Comparison of ENCODE assay signal across 9 cellular contexts in genomic region chr7:50661345-50662058, GRCh38.
DNase-seq lines count a peak whose midpoint lies in the region; ATAC-seq, FAIRE-seq and TF ChIP-seq lines count a peak whose summit lies in the region.
"Had no signal": no experiment of that assay in that cellular context is flagged by ENCODE, and none has a peak within 500 bp of the region (broad histone marks: within the 10 kb centered on the region; RNA-seq: fewer than 3 reads in every experiment).

No MANE protein-coding gene starts in this region.

- no peaks in the 10 kb centered on the region for H3K36me3 ChIP-seq in WERI-Rb-1

- TF ChIP-seq CTCF in GM12864 (IDR thresholded peaks at IDR 0.05; ENCODE audit: low read depth, low read length, missing control alignments) (no peak), WERI-Rb-1 (IDR thresholded peaks at IDR 0.05; ENCODE audit: low read depth, low read length) (no peak)

- no peak overlapping the region for H3K27ac ChIP-seq in WERI-Rb-1

- no peaks in the 10 kb centered on the region for H3K9me3 ChIP-seq in WERI-Rb-1 (ENCODE audit: severe bottlenecking)

- ATAC-seq in GM21367 (IDR thresholded peaks at IDR 0.05; ENCODE audit: unreplicated experiment) (peak; percentile 46), HG03460 (IDR thresholded peaks at IDR 0.05; ENCODE audit: unreplicated experiment) (peak; percentile 58)

- no peak for TF ChIP-seq POLR2A in GM12891 (IDR thresholded peaks at IDR 0.05; ENCODE audit: low read depth, low read length)

- H3K4me3 ChIP-seq in GM12864 (ENCODE audit: low read depth, low read length): no peak overlapping the region
- H3K4me3 ChIP-seq in WERI-Rb-1 (ENCODE audit: low read depth, low read length): no peak overlapping the region

- H3K27me3 ChIP-seq in WERI-Rb-1 (ENCODE audit: insufficient read depth, low read depth, severe bottlenecking): no peaks in the 10 kb centered on the region

- FAIRE-seq in GM12891 (lab: Jason Lieb, UNC): no peak
- FAIRE-seq: TTC549 had no signal

- DNase-seq in GM12864 (ENCODE audit: low read depth) (peak; percentile 35), HT-29 (ENCODE audit: low spot score) (no peak), GM12891 (ENCODE audit: insufficient read length, low spot score) (no peak), D341Med (ENCODE audit: low spot score) (no peak), WERI-Rb-1 (no peak)
- DNase-seq in central memory CD4-positive, alpha-beta T cell: peak; percentile 10

TF ChIP-seq in GM12891, 5 proteins besides CTCF, POLR2A, EP300 and RAD21:
- TF ChIP-seq TAF1 (IDR thresholded peaks at IDR 0.05; ENCODE audit: low read depth, low read length) (no peak), SPI1 (IDR thresholded peaks at IDR 0.05; ENCODE audit: low read depth, low read length) (no peak)

Comparison
In these comparisons a context has a peak if more than half of its experiments do, and no peak if none do; other contexts are left out.
1. DNase-seq: peak in GM12864 (single experiment) and central memory CD4-positive, alpha-beta T cell (single experiment); none in HT-29 (single experiment), GM12891 (single experiment), D341Med (single experiment) and WERI-Rb-1 (single experiment).